Comparison of ENCODE assay signal across 29 cellular contexts in genomic region chr1:55927934-55928333, GRCh38.
"Had no signal": no experiment of that assay in that cellular context is flagged by ENCODE, and none has a peak within 500 bp of the region (broad histone marks: within the 10 kb centered on the region; RNA-seq: fewer than 3 reads in every experiment).

No MANE protein-coding gene starts in this region.

- ATAC-seq: activated CD4-positive, CD25-positive, alpha-beta regulatory T cell treated with anti-CD3 and anti-CD28 coated beads, Interleukin-2, amount 50 U/mL, for 24 hours; gastroesophageal sphincter; left cardiac atrium; left ventricle myocardium superior; stimulated activated naive B cell treated with anti-CD40 and anti-IgM and Interleukin-4, amounts not matched to agents 10 μg/mL and 1 μg/mL and 100 μg/mL, for 72 hours; T-helper 17 cell had no signal

- H2AFZ ChIP-seq: hepatocyte had no signal

- H3K4me2 ChIP-seq: hepatocyte had no signal

- H3K4me3 ChIP-seq: coronary artery, dorsolateral prefrontal cortex, gastroesophageal sphincter, hepatocyte, ovary, sigmoid colon, suprapubic skin, tibial artery had no signal

- H3K9me3 ChIP-seq: gastroesophageal sphincter, neutrophil, ovary, sigmoid colon, suprapubic skin, tibial artery had no signal

- H3K27me3 ChIP-seq: gastroesophageal sphincter, hepatocyte, neutrophil, ovary, sigmoid colon, suprapubic skin, tibial artery had no signal

- H3K27ac ChIP-seq: coronary artery, dorsolateral prefrontal cortex, gastroesophageal sphincter, hepatocyte, neutrophil, ovary, sigmoid colon, suprapubic skin, tibial artery, WERI-Rb-1 had no signal

- H3K79me2 ChIP-seq: hepatocyte had no signal

- H3K36me3 ChIP-seq: gastroesophageal sphincter, neutrophil, ovary, sigmoid colon, suprapubic skin, tibial artery, WERI-Rb-1 had no signal

- DNase-seq: activated CD4-positive, alpha-beta T cell treated with anti-CD3 and anti-CD28 coated beads for 48 hours; activated CD4-positive, alpha-beta T cell treated with anti-CD3 and anti-CD28 coated beads, Interleukin-2, amount 50 U/mL, for 48 hours; activated CD8-positive, alpha-beta memory T cell treated with anti-CD3 and anti-CD28 coated beads, Interleukin-2, amount 50 U/mL, for 4 hours; activated effector memory CD4-positive, alpha-beta T cell treated with anti-CD3 and anti-CD28 coated beads, Interleukin-2, amount 50 U/mL, for 16 hours; activated naive CD4-positive, alpha-beta T cell treated with anti-CD3 and anti-CD28 coated beads for 36 hours; activated naive CD8-positive, alpha-beta T cell treated with anti-CD3 and anti-CD28 coated beads for 36 hours; activated T-cell treated with anti-CD3 and anti-CD28 coated beads, Interleukin-2, amount 50 U/mL, for 1 hour; amniotic stem cell; dorsolateral prefrontal cortex; effector memory CD4-positive, alpha-beta T cell; erythroblast; left cardiac atrium; left ventricle myocardium superior; nephron progenitor cell; ovary; sigmoid colon; stimulated activated CD4-positive, alpha-beta T cell treated with anti-CD3 and anti-CD28 coated beads, Interleukin-15, amount 100 ng/mL, for 24 hours; stimulated activated CD4-positive, alpha-beta T cell treated with anti-CD3 and anti-CD28 coated beads, Interleukin-2, amount 100 ng/mL, for 24 hours; stimulated activated naive B cell treated with anti-CD40 and anti-IgM and Interleukin-4, amounts not matched to agents 10 μg/mL and 1 μg/mL and 100 μg/mL, for 72 hours; T-helper 17 cell; T1000; tibial artery; WERI-Rb-1 had no signal
